ENCODE assay signal across 2 cellular contexts in the genomic region with DNA sequence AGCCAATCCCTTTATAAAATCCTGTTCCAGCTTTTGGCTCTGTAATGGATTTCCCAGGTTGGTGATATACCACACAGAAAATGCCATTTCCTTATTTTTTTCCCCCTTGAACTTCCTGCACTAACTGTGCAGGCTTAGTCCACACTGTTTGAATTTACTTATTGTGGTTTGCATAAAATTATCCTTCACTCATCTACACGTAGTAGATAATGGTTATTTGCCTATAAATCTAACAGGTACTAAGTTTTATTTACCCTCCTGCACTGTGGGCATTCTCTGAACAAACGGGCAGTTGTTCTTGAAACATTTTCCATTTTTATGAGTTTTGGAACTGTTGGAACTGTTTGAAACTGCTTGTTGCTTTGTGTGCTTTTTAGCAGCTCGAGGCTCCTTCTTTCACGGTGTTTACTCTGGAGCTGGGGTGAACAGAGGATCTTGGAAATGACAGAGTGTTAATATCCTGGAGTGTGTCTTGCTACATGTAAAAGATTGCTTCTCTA.
TF ChIP-seq lines count a peak whose summit lies in the region.

No MANE protein-coding gene starts in this region.

TF ChIP-seq in SK-N-SH treated with all-trans-retinoic acid at 6 μM for 48 hours, 23 proteins besides CTCF, POLR2A, EP300 and RAD21 (continued from another document):
- no peak for TF ChIP-seq ZNF565 (CRISPR knock-in tag; conservative IDR thresholded peaks at IDR 0.05; ENCODE audit: low read depth)
- no peak for TF ChIP-seq CSDC2 (CRISPR knock-in tag; IDR thresholded peaks at IDR 0.05)
- no peak for TF ChIP-seq TOX (CRISPR knock-in tag; IDR thresholded peaks at IDR 0.05; ENCODE audit: borderline replicate concordance)
- no peak for TF ChIP-seq OSR1 (CRISPR knock-in tag; IDR thresholded peaks at IDR 0.05)
- TF ChIP-seq ZNF70 (CRISPR knock-in tag; IDR thresholded peaks at IDR 0.05) = no peak
- no peak for TF ChIP-seq ZNF8 (CRISPR knock-in tag; IDR thresholded peaks at IDR 0.05)
- TF ChIP-seq, protein P1, sequence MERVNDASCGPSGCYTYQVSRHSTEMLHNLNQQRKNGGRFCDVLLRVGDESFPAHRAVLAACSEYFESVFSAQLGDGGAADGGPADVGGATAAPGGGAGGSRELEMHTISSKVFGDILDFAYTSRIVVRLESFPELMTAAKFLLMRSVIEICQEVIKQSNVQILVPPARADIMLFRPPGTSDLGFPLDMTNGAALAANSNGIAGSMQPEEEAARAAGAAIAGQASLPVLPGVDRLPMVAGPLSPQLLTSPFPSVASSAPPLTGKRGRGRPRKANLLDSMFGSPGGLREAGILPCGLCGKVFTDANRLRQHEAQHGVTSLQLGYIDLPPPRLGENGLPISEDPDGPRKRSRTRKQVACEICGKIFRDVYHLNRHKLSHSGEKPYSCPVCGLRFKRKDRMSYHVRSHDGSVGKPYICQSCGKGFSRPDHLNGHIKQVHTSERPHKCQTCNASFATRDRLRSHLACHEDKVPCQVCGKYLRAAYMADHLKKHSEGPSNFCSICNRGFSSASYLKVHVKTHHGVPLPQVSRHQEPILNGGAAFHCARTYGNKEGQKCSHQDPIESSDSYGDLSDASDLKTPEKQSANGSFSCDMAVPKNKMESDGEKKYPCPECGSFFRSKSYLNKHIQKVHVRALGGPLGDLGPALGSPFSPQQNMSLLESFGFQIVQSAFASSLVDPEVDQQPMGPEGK (CRISPR knock-in tag; IDR thresholded peaks at IDR 0.05; ENCODE audit: borderline replicate concordance) = no peak
- TF ChIP-seq BACH2 (CRISPR knock-in tag; IDR thresholded peaks at IDR 0.05; ENCODE audit: borderline replicate concordance) = no peak

TF ChIP-seq in SK-N-SH, 30 proteins besides CTCF, POLR2A, EP300 and RAD21:
- TF ChIP-seq, protein P2, sequence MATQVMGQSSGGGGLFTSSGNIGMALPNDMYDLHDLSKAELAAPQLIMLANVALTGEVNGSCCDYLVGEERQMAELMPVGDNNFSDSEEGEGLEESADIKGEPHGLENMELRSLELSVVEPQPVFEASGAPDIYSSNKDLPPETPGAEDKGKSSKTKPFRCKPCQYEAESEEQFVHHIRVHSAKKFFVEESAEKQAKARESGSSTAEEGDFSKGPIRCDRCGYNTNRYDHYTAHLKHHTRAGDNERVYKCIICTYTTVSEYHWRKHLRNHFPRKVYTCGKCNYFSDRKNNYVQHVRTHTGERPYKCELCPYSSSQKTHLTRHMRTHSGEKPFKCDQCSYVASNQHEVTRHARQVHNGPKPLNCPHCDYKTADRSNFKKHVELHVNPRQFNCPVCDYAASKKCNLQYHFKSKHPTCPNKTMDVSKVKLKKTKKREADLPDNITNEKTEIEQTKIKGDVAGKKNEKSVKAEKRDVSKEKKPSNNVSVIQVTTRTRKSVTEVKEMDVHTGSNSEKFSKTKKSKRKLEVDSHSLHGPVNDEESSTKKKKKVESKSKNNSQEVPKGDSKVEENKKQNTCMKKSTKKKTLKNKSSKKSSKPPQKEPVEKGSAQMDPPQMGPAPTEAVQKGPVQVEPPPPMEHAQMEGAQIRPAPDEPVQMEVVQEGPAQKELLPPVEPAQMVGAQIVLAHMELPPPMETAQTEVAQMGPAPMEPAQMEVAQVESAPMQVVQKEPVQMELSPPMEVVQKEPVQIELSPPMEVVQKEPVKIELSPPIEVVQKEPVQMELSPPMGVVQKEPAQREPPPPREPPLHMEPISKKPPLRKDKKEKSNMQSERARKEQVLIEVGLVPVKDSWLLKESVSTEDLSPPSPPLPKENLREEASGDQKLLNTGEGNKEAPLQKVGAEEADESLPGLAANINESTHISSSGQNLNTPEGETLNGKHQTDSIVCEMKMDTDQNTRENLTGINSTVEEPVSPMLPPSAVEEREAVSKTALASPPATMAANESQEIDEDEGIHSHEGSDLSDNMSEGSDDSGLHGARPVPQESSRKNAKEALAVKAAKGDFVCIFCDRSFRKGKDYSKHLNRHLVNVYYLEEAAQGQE (IDR thresholded peaks at IDR 0.05; ENCODE audit: low read depth, low read length) = no peak
- no peak for TF ChIP-seq JUND (IDR thresholded peaks at IDR 0.05)
- no peak for TF ChIP-seq EZH2phosphoT487 (IDR thresholded peaks at IDR 0.05; ENCODE audit: borderline replicate concordance, low read depth)
- no peak for TF ChIP-seq YY1 (IDR thresholded peaks at IDR 0.05; ENCODE audit: low read depth)
- TF ChIP-seq, protein P3, sequence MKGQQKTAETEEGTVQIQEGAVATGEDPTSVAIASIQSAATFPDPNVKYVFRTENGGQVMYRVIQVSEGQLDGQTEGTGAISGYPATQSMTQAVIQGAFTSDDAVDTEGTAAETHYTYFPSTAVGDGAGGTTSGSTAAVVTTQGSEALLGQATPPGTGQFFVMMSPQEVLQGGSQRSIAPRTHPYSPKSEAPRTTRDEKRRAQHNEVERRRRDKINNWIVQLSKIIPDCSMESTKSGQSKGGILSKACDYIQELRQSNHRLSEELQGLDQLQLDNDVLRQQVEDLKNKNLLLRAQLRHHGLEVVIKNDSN (IDR thresholded peaks at IDR 0.05; ENCODE audit: borderline replicate concordance, low read depth) = no peak
- TF ChIP-seq NFIC (IDR thresholded peaks at IDR 0.05; ENCODE audit: borderline replicate concordance) = no peak
- TF ChIP-seq MEF2A (IDR thresholded peaks at IDR 0.05; ENCODE audit: borderline replicate concordance, low read depth) = no peak
- no peak for TF ChIP-seq SIN3A (IDR thresholded peaks at IDR 0.05; ENCODE audit: borderline replicate concordance, low read depth, low read length)
- TF ChIP-seq, protein P4, sequence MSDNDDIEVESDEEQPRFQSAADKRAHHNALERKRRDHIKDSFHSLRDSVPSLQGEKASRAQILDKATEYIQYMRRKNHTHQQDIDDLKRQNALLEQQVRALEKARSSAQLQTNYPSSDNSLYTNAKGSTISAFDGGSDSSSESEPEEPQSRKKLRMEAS (IDR thresholded peaks at IDR 0.05; ENCODE audit: low read depth) = no peak
- no peak for TF ChIP-seq SMC3 (IDR thresholded peaks at IDR 0.05; ENCODE audit: low read depth, low read length)
- no peak for TF ChIP-seq CHD2 (IDR thresholded peaks at IDR 0.05; ENCODE audit: low read length, partially characterized antibody)
- TF ChIP-seq FOSL2 (IDR thresholded peaks at IDR 0.05; ENCODE audit: borderline replicate concordance, low read depth) = no peak
- TF ChIP-seq, protein P5, sequence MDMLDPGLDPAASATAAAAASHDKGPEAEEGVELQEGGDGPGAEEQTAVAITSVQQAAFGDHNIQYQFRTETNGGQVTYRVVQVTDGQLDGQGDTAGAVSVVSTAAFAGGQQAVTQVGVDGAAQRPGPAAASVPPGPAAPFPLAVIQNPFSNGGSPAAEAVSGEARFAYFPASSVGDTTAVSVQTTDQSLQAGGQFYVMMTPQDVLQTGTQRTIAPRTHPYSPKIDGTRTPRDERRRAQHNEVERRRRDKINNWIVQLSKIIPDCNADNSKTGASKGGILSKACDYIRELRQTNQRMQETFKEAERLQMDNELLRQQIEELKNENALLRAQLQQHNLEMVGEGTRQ (IDR thresholded peaks at IDR 0.05; ENCODE audit: borderline replicate concordance, low read depth, low read length) = no peak
- TF ChIP-seq RXRA (IDR thresholded peaks at IDR 0.05; ENCODE audit: borderline replicate concordance, low read depth) = no peak
- no peak for TF ChIP-seq NRF1 (IDR thresholded peaks at IDR 0.05; ENCODE audit: low read depth, low read length)
- no peak for TF ChIP-seq TEAD4 (IDR thresholded peaks at IDR 0.05; ENCODE audit: borderline replicate concordance, insufficient read depth)
- no peak for TF ChIP-seq MXI1 (IDR thresholded peaks at IDR 0.05; ENCODE audit: low read depth, low read length)
- TF ChIP-seq GATA2 (CRISPR knock-in tag; IDR thresholded peaks at IDR 0.05) = no peak
- TF ChIP-seq RFX5 (IDR thresholded peaks at IDR 0.05; ENCODE audit: low read length) = no peak
TF ChIP-seq in SK-N-SH: peak in this region for 0.
